Comparison of ENCODE assay signal across 8 cellular contexts in the genomic region with DNA sequence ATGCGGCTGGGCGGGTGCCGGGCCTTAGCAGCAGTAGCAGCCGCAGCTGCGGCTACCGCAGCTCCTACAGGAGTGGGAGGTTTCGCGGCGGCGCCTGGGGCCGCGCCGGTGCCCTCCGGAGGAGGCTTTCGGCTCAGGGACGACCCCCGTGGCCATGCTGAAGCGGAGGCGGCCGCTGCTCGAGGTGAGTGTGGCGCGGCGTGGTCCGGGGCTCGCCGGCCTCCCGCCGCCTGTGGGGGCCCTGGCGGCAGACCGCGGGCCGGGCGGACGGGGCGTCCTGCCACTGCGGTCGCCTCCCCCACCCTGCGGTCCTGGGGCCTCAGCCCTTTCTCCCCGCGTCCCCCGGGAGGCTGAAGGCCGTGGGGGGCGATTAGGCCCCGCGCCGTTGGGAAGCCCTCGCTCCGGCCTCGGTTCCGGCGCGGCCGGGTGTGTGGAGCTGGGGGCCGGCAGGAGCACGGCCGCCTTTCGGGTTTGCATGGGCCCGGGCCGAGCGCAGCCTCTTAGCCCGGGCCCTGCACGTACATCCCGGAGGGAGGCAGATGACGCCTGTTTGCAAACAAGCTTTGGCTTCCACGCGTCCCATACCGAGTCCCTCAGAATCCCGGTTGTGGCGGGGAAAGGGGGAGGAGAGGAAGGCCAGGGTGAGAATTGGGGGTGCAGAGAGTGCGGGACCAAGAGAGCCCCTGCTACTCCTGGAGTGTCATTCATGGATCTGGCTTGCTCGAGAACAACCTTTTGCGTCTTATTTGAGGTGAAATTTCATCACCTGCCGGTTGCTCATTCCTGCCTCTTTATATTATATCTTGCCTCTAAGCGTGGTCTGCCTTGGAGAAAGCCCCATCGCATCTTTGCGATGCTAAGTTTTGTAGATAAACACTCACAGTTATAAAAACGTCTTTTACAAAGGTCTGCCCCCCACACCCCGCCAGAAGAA. TPM values are rescaled to one million over a fixed set of nuclear protein-coding genes. Genes with fewer than 3 reads are reported as not detected.
DNase-seq lines count a peak whose midpoint lies in the region; ATAC-seq, FAIRE-seq and TF ChIP-seq lines count a peak whose summit lies in the region.

No MANE protein-coding gene starts in this region.

- no peaks in the 10 kb centered on the region for H3K36me3 ChIP-seq in CD8-positive, alpha-beta memory T cell (ENCODE audit: insufficient read depth, low read length)
- H3K36me3 ChIP-seq in cardiac muscle cell: no peaks in the 10 kb centered on the region
- no peaks in the 10 kb centered on the region for H3K36me3 ChIP-seq in pancreas

- no peaks in the 10 kb centered on the region for H3K27me3 ChIP-seq in CD8-positive, alpha-beta memory T cell (ENCODE audit: insufficient read depth, low read length, poor library complexity, severe bottlenecking)
- H3K27me3 ChIP-seq in cardiac muscle cell: no peaks in the 10 kb centered on the region
- H3K27me3 ChIP-seq in pancreas: no peaks in the 10 kb centered on the region

- POLR2A ChIA-PET in CD8-positive, alpha-beta memory T cell (lab: Charles Lee): interaction anchor here (0.5 to 0.6 kb wide), 2 partner anchors 131 to 223 kb away, joined by 4 to 5 read pairs; no protein-coding TSS in a partner anchor

- H3K4me3 Mint-ChIP-seq in CD8-positive, alpha-beta memory T cell: peak overlapping the region; percentile 87 to 95 (median 91)
- H3K4me3 Mint-ChIP-seq in activated naive CD8-positive, alpha-beta T cell treated with anti-CD3 and anti-CD28 coated beads for 36 hours: peak overlapping the region; percentile 86

- intact Hi-C loops in pancreas (cut with DNase I): no loop called here

- no peaks in the 10 kb centered on the region for H3K9me3 ChIP-seq in CD8-positive, alpha-beta memory T cell (ENCODE audit: low read length)
- no peaks in the 10 kb centered on the region for H3K9me3 ChIP-seq in cardiac muscle cell (ENCODE audit: low read depth)
- no peaks in the 10 kb centered on the region for H3K9me3 ChIP-seq in pancreas

- peak; percentile 41 for ATAC-seq in GM19397 (IDR thresholded peaks at IDR 0.05; ENCODE audit: unreplicated experiment)
- ATAC-seq in HG03558 (IDR thresholded peaks at IDR 0.05; ENCODE audit: extremely low read depth, unreplicated experiment): peak; percentile 10
- peak; percentile 65 to 76 (median 70) for ATAC-seq in pancreas

- H3K27me3 Mint-ChIP-seq in CD8-positive, alpha-beta memory T cell: peaks cover 2 to 9% of the 10 kb centered on the region in 2 donors
- H3K27me3 Mint-ChIP-seq in activated naive CD8-positive, alpha-beta T cell treated with anti-CD3 and anti-CD28 coated beads for 36 hours: no peaks in the 10 kb centered on the region

- H3K9me3 Mint-ChIP-seq in CD8-positive, alpha-beta memory T cell: no peaks in the 10 kb centered on the region
- no peaks in the 10 kb centered on the region for H3K9me3 Mint-ChIP-seq in activated naive CD8-positive, alpha-beta T cell treated with anti-CD3 and anti-CD28 coated beads for 36 hours

- peaks cover 25% of the 10 kb centered on the region for H3K4me1 ChIP-seq in CD8-positive, alpha-beta memory T cell (ENCODE audit: insufficient read depth, low read length)
- H3K4me1 ChIP-seq in cardiac muscle cell (ENCODE audit: low read depth) (peaks cover 16% of the 10 kb centered on the region), pancreas (peaks cover 0 to 24% (median 12%) of the 10 kb centered on the region in 3 donors)

- peak overlapping the region; percentile 63 for H3K4me3 ChIP-seq in CD8-positive, alpha-beta memory T cell (ENCODE audit: low read length)
- H3K4me3 ChIP-seq in cardiac muscle cell (peak overlapping the region; percentile 94), pancreas (peak overlapping the region; percentile 81 to 98 (median 86))

- peak in 3 of 5 donors; percentile 21 to 57 (median 44) for DNase-seq in CD8-positive, alpha-beta memory T cell
- peak; percentile 22 for DNase-seq in RCC 7860 (ENCODE audit: low spot score)
- DNase-seq in activated naive CD8-positive, alpha-beta T cell treated with anti-CD3 and anti-CD28 coated beads for 36 hours: no peak
- peak; percentile 71 for DNase-seq in cardiac muscle cell (ENCODE audit: low read depth in 1 of 2, low spot score in 1 of 2)
- peak; percentile 21 to 75 (median 46) for DNase-seq in pancreas
- DNase-seq in epidermal melanocyte (ENCODE audit: insufficient read length, low spot score): no peak

- CTCF ChIA-PET in CD8-positive, alpha-beta memory T cell (lab: Charles Lee): interaction anchor here (1.0 to 1.1 kb wide), 2 partner anchors 155 to 157 kb away, joined by 3 to 5 read pairs; no protein-coding TSS in a partner anchor

- FAIRE-seq in RCC 7860 (lab: Jason Lieb, UNC) (no peak), pancreas (lab: Jason Lieb, UNC) (no peak)

- 0% methylated on average over 67 to 79 of the region's 79 CpGs for WGBS in pancreas, 2 donors

- peak overlapping the region; percentile 55 for H3K27ac ChIP-seq in CD8-positive, alpha-beta memory T cell (ENCODE audit: low read depth, low read length)
- H3K27ac ChIP-seq in cardiac muscle cell (peak overlapping the region; percentile 97), pancreas (peak overlapping the region; percentile 86 to 95 (median 94))

- peaks cover 0 to 6% (median 0%) of the 10 kb centered on the region in 3 donors for H3K36me3 Mint-ChIP-seq in CD8-positive, alpha-beta memory T cell
- no peaks in the 10 kb centered on the region for H3K36me3 Mint-ChIP-seq in activated naive CD8-positive, alpha-beta T cell treated with anti-CD3 and anti-CD28 coated beads for 36 hours

- H3K27ac Mint-ChIP-seq in CD8-positive, alpha-beta memory T cell: peak overlapping the region; percentile 12 to 90 (median 78)
- H3K27ac Mint-ChIP-seq in activated naive CD8-positive, alpha-beta T cell treated with anti-CD3 and anti-CD28 coated beads for 36 hours: peak overlapping the region; percentile 86

- H3K4me1 Mint-ChIP-seq in CD8-positive, alpha-beta memory T cell: peaks cover 32 to 55% (median 39%) of the 10 kb centered on the region in 3 donors
- H3K4me1 Mint-ChIP-seq in activated naive CD8-positive, alpha-beta T cell treated with anti-CD3 and anti-CD28 coated beads for 36 hours: peaks cover 39% of the 10 kb centered on the region

- no peak for TF ChIP-seq CTCF in cardiac muscle cell (IDR thresholded peaks at IDR 0.05; ENCODE audit: low read depth, low read length)
- no peak for TF ChIP-seq CTCF in pancreas (IDR thresholded peaks at IDR 0.05)

RNA-seq across cellular contexts. Expression of gene ZFYVE9, which starts 0.6 kb away (rescaled TPM):
- total RNA-seq in CD8-positive, alpha-beta memory T cell: 1 to 10 TPM; 4.4 to 4.7 TPM
- 3.2 TPM for polyA plus RNA-seq in CD8-positive, alpha-beta memory T cell
- total RNA-seq in activated naive CD8-positive, alpha-beta T cell treated with anti-CD3 and anti-CD28 coated beads for 36 hours: 1 to 10 TPM; 6.1 to 6.3 TPM
- total RNA-seq in cardiac muscle cell: 23.1 and 30.3 TPM in 2 replicates
- polyA plus RNA-seq in cardiac muscle cell: 7.1 and 9.8 TPM in 2 replicates
- 10 to 100 TPM; 11.8 to 16.9 (median 14.0) TPM for total RNA-seq in pancreas
- 1 to 10 TPM; 3.0 to 7.5 TPM for polyA plus RNA-seq in pancreas

Comparison
In these comparisons a context has a peak if more than half of its experiments do, and no peak if none do; other contexts are left out.
1. DNase-seq: peak in CD8-positive, alpha-beta memory T cell (3 of 5), RCC 7860 (single experiment), cardiac muscle cell (2 of 2) and pancreas (6 of 6); none in activated naive CD8-positive, alpha-beta T cell treated with anti-CD3 and anti-CD28 coated beads for 36 hours (single experiment) and epidermal melanocyte (single experiment).
2. ATAC-seq: peak in every context shown above with its lines; median percentile 70 in pancreas; 41 in GM19397; 10 in HG03558.
3. Peak in every context shown above with its lines, with median percentiles within 50 percentile points of each other: H3K27ac ChIP-seq and H3K4me3 ChIP-seq.